Comparison of ENCODE assay signal across 24 cellular contexts in the genomic region with DNA sequence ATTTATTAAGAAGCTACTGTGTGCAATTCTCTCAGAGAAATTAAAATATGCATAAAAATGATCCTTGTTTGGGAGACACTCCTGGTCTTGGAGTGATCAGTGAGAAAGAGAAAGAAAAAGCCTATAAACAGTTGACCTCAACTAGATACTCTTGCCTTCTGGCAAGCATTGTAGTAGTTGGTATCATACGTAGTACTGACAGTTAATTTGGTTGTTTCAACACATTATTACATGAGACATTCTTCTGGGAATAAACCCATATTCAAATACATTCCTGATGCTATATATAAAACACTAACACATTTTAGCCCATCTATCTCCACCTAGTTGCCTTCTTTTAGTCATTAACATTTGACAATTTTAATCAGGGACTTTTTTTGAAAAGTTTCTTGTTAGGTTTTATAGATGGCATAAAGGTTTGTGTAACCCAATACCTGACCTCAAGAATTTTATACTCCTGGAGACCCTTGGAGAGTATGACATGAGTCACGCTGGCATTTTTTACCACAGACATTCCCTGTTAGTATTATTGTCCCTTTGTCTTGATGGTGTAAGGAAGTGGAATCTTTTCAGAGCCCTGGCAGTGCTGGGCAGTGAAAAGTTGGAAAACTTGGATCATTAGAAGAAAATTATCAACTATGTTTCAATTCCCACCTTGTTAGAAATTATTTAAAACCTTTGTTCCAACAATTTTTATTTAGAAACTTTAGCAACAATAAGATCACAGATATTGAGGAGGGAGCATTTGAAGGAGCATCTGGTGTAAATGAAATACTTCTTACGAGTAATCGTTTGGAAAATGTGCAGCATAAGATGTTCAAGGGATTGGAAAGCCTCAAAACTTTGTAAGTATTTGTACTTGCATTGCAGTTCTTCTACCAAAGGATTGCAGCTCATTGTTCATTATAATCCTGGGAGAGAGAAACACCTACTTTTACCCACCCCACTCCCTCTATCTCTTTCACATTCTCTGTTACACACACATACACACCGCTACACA.
DNase-seq lines count a peak whose midpoint lies in the region; ATAC-seq, FAIRE-seq and TF ChIP-seq lines count a peak whose summit lies in the region.
"Had no signal": no experiment of that assay in that cellular context is flagged by ENCODE, and none has a peak within 500 bp of the region (broad histone marks: within the 10 kb centered on the region; RNA-seq: fewer than 3 reads in every experiment).

No MANE protein-coding gene starts in this region.

- 97% methylated on average over 3 of the region's 5 CpGs for WGBS in mesenchymal stem cell

- DNase-seq in BJ (ENCODE audit: low read depth) (peak; percentile 24), HTR-8/SVneo (ENCODE audit: insufficient read length, low spot score) (peak; percentile 59), astrocyte (ENCODE audit: low read depth) (peak; percentile 69), mesenchymal stem cell (no peak), NCI-H1417 (lab: John Stamatoyannopoulos, UW) (no peak), DMS 273 treated with DMSO at 0.1 percent for 48 hours (lab: John Stamatoyannopoulos, UW) (no peak)
- DNase-seq: activated CD8-positive, alpha-beta T cell treated with anti-CD3 and anti-CD28 coated beads, Interleukin-2, amount 10 ng/mL, durations not matched to agents 7 days and 5 days; BE2C; glutamatergic neuron; NCI-H1092; NCI-H774; Peyer's patch; substantia nigra; WERI-Rb-1 had no signal

- H2AK5ac ChIP-seq in mesenchymal stem cell (ENCODE audit: low read length, severe bottlenecking) = no peak overlapping the region

- H3K27ac ChIP-seq in astrocyte (ENCODE audit: low read depth, low read length) (no peak overlapping the region), mesenchymal stem cell (ENCODE audit: low read length, poor library complexity, severe bottlenecking) (peak overlapping the region; percentile 91)
- H3K27ac ChIP-seq: neural progenitor cell, Peyer's patch, right atrium auricular region, WERI-Rb-1 had no signal

- peak overlapping the region; percentile 21 for H3K27ac Mint-ChIP-seq in astrocyte (ENCODE audit: unreplicated experiment)
- H3K27ac Mint-ChIP-seq: activated CD8-positive, alpha-beta T cell treated with anti-CD3 and anti-CD28 coated beads, Interleukin-2, amount 10 ng/mL, durations not matched to agents 7 days and 5 days; activated T-helper 2 cell treated with anti-CD3 and anti-CD28 coated beads, Interferon-gamma antibody, Interleukin-2, Interleukin-4, amounts not matched to agents 10 μg/mL and 5 μg/mL and 100 μg/mL, durations not matched to agents 14 hours and 24 hours and 36 hours; IgD-negative memory B cell; mesothelial cell of epicardium; neural progenitor cell had no signal

- H2BK12ac ChIP-seq in mesenchymal stem cell (ENCODE audit: low read length in 2 of 2) = no peak overlapping the region

- H2BK15ac ChIP-seq in mesenchymal stem cell (ENCODE audit: low read depth, poor library complexity, severe bottlenecking) = no peak overlapping the region

- no peak overlapping the region for H3K18ac ChIP-seq in mesenchymal stem cell (ENCODE audit: low read depth in 1 of 2, low read length in 2 of 2)

- no peak overlapping the region for H3K4me3 Mint-ChIP-seq in astrocyte (ENCODE audit: unreplicated experiment)
- H3K4me3 Mint-ChIP-seq: activated CD8-positive, alpha-beta T cell treated with anti-CD3 and anti-CD28 coated beads, Interleukin-2, amount 10 ng/mL, durations not matched to agents 7 days and 5 days; IgD-negative memory B cell; mesothelial cell of epicardium; neural progenitor cell had no signal

- no peak overlapping the region for H2BK5ac ChIP-seq in mesenchymal stem cell (ENCODE audit: low read depth, low read length, poor library complexity, severe bottlenecking)

- no peaks in the 10 kb centered on the region for H3K36me3 Mint-ChIP-seq in astrocyte (ENCODE audit: low read depth, unreplicated experiment)
- H3K36me3 Mint-ChIP-seq: IgD-negative memory B cell had no signal

- H3K36me3 ChIP-seq in BJ (ENCODE audit: control insufficient read depth, insufficient read depth, low read length) (peaks cover 9% of the 10 kb centered on the region), astrocyte (ENCODE audit: insufficient read depth, low read length) (no peaks in the 10 kb centered on the region), mesenchymal stem cell (ENCODE audit: control insufficient read depth in 1 of 2, insufficient read depth in 2 of 2, low read depth in 1 of 2, low read length in 2 of 2) (peaks cover 0 to 58% of the 10 kb centered on the region in 2 experiments)
- H3K36me3 ChIP-seq: BE2C, neural progenitor cell, Peyer's patch, right atrium auricular region, WERI-Rb-1 had no signal

- H3K9me3 Mint-ChIP-seq in astrocyte (ENCODE audit: unreplicated experiment) = no peaks in the 10 kb centered on the region
- H3K9me3 Mint-ChIP-seq: activated T-helper 2 cell treated with anti-CD3 and anti-CD28 coated beads, Interferon-gamma antibody, Interleukin-2, Interleukin-4, amounts not matched to agents 10 μg/mL and 5 μg/mL and 100 μg/mL, durations not matched to agents 14 hours and 24 hours and 36 hours; mesothelial cell of epicardium; neural progenitor cell had no signal

- H4K91ac ChIP-seq in mesenchymal stem cell (ENCODE audit: low read length) = no peak overlapping the region

- H3K27me3 Mint-ChIP-seq in astrocyte (ENCODE audit: low read depth, unreplicated experiment) = peaks cover 3% of the 10 kb centered on the region
- H3K27me3 Mint-ChIP-seq: IgD-negative memory B cell had no signal

- no peaks in the 10 kb centered on the region for H3K27me3 ChIP-seq in BJ (ENCODE audit: control insufficient read depth, insufficient read depth, low read length)
- no peaks in the 10 kb centered on the region for H3K27me3 ChIP-seq in astrocyte (ENCODE audit: insufficient read depth, low read length)
- no peaks in the 10 kb centered on the region for H3K27me3 ChIP-seq in mesenchymal stem cell (ENCODE audit: control insufficient read depth in 1 of 2, insufficient read depth in 1 of 2, low read length in 2 of 2)
- H3K27me3 ChIP-seq: BE2C, neural progenitor cell, Peyer's patch, right atrium auricular region had no signal

- no peak overlapping the region for H3K23ac ChIP-seq in mesenchymal stem cell (ENCODE audit: low read length in 2 of 2)

- POLR2A ChIA-PET in BJ (lab: Charles Lee) = no interaction called here

- no peaks in the 10 kb centered on the region for H4K20me1 ChIP-seq in astrocyte (ENCODE audit: insufficient read depth, low read length)

- H3K4me2 ChIP-seq in astrocyte (ENCODE audit: low read length) (no peak overlapping the region), mesenchymal stem cell (ENCODE audit: low read length, poor library complexity, severe bottlenecking) (no peak overlapping the region)
- H3K4me2 ChIP-seq: neural progenitor cell had no signal

- no peak for ATAC-seq in GM19328 (IDR thresholded peaks at IDR 0.05; ENCODE audit: unreplicated experiment)
- no peak for ATAC-seq in GM21526 (IDR thresholded peaks at IDR 0.05; ENCODE audit: low FRiP score, unreplicated experiment)
- ATAC-seq: activated CD8-positive, alpha-beta T cell treated with anti-CD3 and anti-CD28 coated beads, Interleukin-2, amount 10 ng/mL, durations not matched to agents 7 days and 5 days had no signal

- FAIRE-seq in HTR-8/SVneo (lab: Jason Lieb, UNC) (no peak), astrocyte (lab: Jason Lieb, UNC) (peak; percentile 83)
- FAIRE-seq: colon, GM19239, islet of Langerhans had no signal

- H3K14ac ChIP-seq in mesenchymal stem cell (ENCODE audit: low read length in 2 of 2) = no peak overlapping the region

- H4K8ac ChIP-seq in mesenchymal stem cell (ENCODE audit: low read length) = no peak overlapping the region

- CTCF ChIA-PET in BJ (lab: Yijun Ruan, JAX) = interaction anchor here (0.6 to 1.0 kb wide), 2 partner anchors 11 kb away, joined by 3 read pairs; no protein-coding TSS in a partner anchor

- no peaks in the 10 kb centered on the region for H3K9me3 ChIP-seq in astrocyte (ENCODE audit: insufficient read depth, low read depth, low read length)
- H3K9me3 ChIP-seq in mesenchymal stem cell (ENCODE audit: control insufficient read depth, low read length) = no peaks in the 10 kb centered on the region
- H3K9me3 ChIP-seq: BE2C, Peyer's patch, right atrium auricular region had no signal

- H3K4ac ChIP-seq in mesenchymal stem cell (ENCODE audit: low read depth in 1 of 2, low read length in 2 of 2) = no peak overlapping the region

- no peak overlapping the region for H2AFZ ChIP-seq in astrocyte (ENCODE audit: low read depth, low read length)
- H2AFZ ChIP-seq in mesenchymal stem cell (ENCODE audit: low read depth, low read length) = no peak overlapping the region
- H2AFZ ChIP-seq: neural progenitor cell had no signal

- peaks cover 32% of the 10 kb centered on the region for H3K4me1 Mint-ChIP-seq in astrocyte (ENCODE audit: low read depth, unreplicated experiment)
- H3K4me1 Mint-ChIP-seq: IgD-negative memory B cell, mesothelial cell of epicardium had no signal

- no peak overlapping the region for H2BK120ac ChIP-seq in mesenchymal stem cell (ENCODE audit: low read depth, low read length)

- H3K9ac ChIP-seq in astrocyte (ENCODE audit: low read length) (no peak overlapping the region), mesenchymal stem cell (ENCODE audit: low read length) (no peak overlapping the region)
- H3K9ac ChIP-seq: neural progenitor cell had no signal

- H3K4me1 ChIP-seq in astrocyte (ENCODE audit: insufficient read depth, low read length) = peaks cover 5% of the 10 kb centered on the region
- H3K4me1 ChIP-seq in mesenchymal stem cell (ENCODE audit: control insufficient read depth, insufficient read depth, low read depth, low read length) = peaks cover 6% of the 10 kb centered on the region
- H3K4me1 ChIP-seq: BE2C, Peyer's patch, right atrium auricular region had no signal

- no peaks in the 10 kb centered on the region for H3K79me2 ChIP-seq in astrocyte (ENCODE audit: insufficient read depth, low read length)

- H3K4me3 ChIP-seq in BJ (ENCODE audit: low read depth, low read length) (no peak overlapping the region), astrocyte (ENCODE audit: insufficient read depth, low read depth, low read length) (no peak overlapping the region), mesenchymal stem cell (ENCODE audit: insufficient read depth in 1 of 2, low read depth in 1 of 2, low read length in 2 of 2) (no peak overlapping the region)
- H3K4me3 ChIP-seq: neural progenitor cell, Peyer's patch, right atrium auricular region had no signal

- no peak for TF ChIP-seq CTCF in BJ (IDR thresholded peaks at IDR 0.05; ENCODE audit: insufficient read depth, low read depth, low read length)
- no peak for TF ChIP-seq CTCF in astrocyte (IDR thresholded peaks at IDR 0.05; ENCODE audit: insufficient read depth, low read depth, low read length)

- no peaks in the 10 kb centered on the region for H3K79me1 ChIP-seq in mesenchymal stem cell (replicated peaks; ENCODE audit: low read length, poor library complexity, severe bottlenecking)

Comparison
In these comparisons a context has a peak if more than half of its experiments do, and no peak if none do; other contexts are left out.
1. DNase-seq: peak in BJ (single experiment), HTR-8/SVneo (single experiment) and astrocyte (single experiment); none in mesenchymal stem cell (single experiment), NCI-H1417 (0 of 3) and DMS 273 treated with DMSO at 0.1 percent for 48 hours (single experiment).